17 cellular contexts compared by ENCODE assay signal in the genomic region with DNA sequence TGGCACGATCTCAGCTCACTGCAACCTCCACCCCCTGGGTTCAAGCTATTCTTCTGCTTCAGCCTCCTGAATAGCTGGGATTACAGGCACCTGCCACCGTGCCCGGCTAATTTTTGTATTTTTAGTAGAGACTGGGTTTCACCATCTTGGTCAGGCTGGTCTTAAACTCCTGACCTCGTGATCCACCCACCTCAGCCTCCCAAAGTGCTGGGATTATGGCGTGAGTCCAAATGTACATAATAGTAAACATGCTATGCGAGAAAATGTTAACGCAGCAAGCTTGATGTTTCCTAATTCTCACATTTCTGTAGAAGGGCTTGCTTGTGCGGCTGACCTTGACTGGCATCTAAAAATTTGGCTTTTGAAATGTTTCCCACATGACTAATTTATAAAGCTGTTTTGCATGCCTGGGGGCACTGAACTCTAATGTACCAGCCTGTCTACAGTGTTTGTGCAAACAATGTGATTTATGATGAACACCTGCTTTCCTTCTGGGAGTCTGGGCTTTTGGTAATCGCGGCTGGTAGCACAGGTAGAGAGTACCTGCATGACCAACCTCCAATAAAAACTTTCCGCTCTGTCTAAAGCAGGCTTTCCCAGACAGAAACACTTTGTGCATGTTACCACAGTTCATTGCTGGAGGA.
DNase-seq lines count a peak whose midpoint lies in the region; ATAC-seq, FAIRE-seq and TF ChIP-seq lines count a peak whose summit lies in the region.
"Had no signal": no experiment of that assay in that cellular context is flagged by ENCODE, and none has a peak within 500 bp of the region (broad histone marks: within the 10 kb centered on the region; RNA-seq: fewer than 3 reads in every experiment).

No MANE protein-coding gene starts in this region.

- FAIRE-seq in pancreas (lab: Jason Lieb, UNC) (no peak), GM12892 (lab: Jason Lieb, UNC) (no peak)
- FAIRE-seq: GM18507 had no signal

- H3K9me3 ChIP-seq in pancreas, result no peaks in the 10 kb centered on the region

- H3K4me3 ChIP-seq in epithelial cell of proximal tubule (ENCODE audit: low read depth, low read length), result no peak overlapping the region
- H3K4me3 ChIP-seq in pancreas, result no peak overlapping the region
- H3K4me3 ChIP-seq: spleen had no signal

- peak; percentile 14 for TF ChIP-seq RAD21 in Ishikawa (IDR thresholded peaks at IDR 0.05; ENCODE audit: low read depth)

- ATAC-seq in pancreas, result peak; percentile 90 to 96 (median 92)
- no peak for ATAC-seq in HG03520 (IDR thresholded peaks at IDR 0.05; ENCODE audit: unreplicated experiment)

- 17 to 23% methylated on average over 11 of the region's 11 CpGs for WGBS in pancreas, 2 donors

- DNase-seq in NCI-H510A (lab: John Stamatoyannopoulos, UW), result peak; percentile 44
- peak; percentile 53 for DNase-seq in epithelial cell of proximal tubule (ENCODE audit: low read depth)
- peak in 4 of 6 donors; percentile 23 to 59 (median 32) for DNase-seq in pancreas
- DNase-seq in GM12892 (ENCODE audit: insufficient read length), result no peak
- no peak for DNase-seq in cerebellar cortex (ENCODE audit: low spot score)
- DNase-seq: activated CD4-positive, alpha-beta T cell treated with anti-CD3 and anti-CD28 coated beads, Interleukin-2, amount 50 U/mL, for 48 hours; activated effector memory CD4-positive, alpha-beta T cell treated with Interleukin-2 at 50 U/mL for 16 hours; effector memory CD4-positive, alpha-beta T cell; GF-D8; HCEC 1CT; NCI-H1930; RPMI8226; spleen; T1000 had no signal

- intact Hi-C loops in pancreas (cut with DNase I), result no loop called here

- no peaks in the 10 kb centered on the region for H3K36me3 ChIP-seq in pancreas
- H3K36me3 ChIP-seq: spleen had no signal

- no peaks in the 10 kb centered on the region for H3K27me3 ChIP-seq in pancreas

- TF ChIP-seq POLR2A in GM12892 (IDR thresholded peaks at IDR 0.05; ENCODE audit: low read depth, low read length), result no peak

- TF ChIP-seq EP300 in Ishikawa (IDR thresholded peaks at IDR 0.05; ENCODE audit: borderline replicate concordance), result peak; percentile 99

- peak overlapping the region in 3 of 4 donors; percentile 27 to 70 (median 62) for H3K27ac ChIP-seq in pancreas
- H3K27ac ChIP-seq: spleen had no signal

- H3K4me1 ChIP-seq in pancreas, result peaks cover 0 to 12% (median 0%) of the 10 kb centered on the region in 3 donors
- H3K4me1 ChIP-seq: spleen had no signal

- TF ChIP-seq CTCF in epithelial cell of proximal tubule (conservative IDR thresholded peaks at IDR 0.05; ENCODE audit: low read depth, low read length) (no peak), pancreas (IDR thresholded peaks at IDR 0.05) (no peak)

TF ChIP-seq in Ishikawa, 13 proteins besides CTCF, POLR2A, EP300 and RAD21:
- TF ChIP-seq FOXM1 (IDR thresholded peaks at IDR 0.05; ENCODE audit: borderline replicate concordance, low read depth) (peak; percentile 99), ZBTB7A (IDR thresholded peaks at IDR 0.05; ENCODE audit: low read depth) (no peak), TEAD4 (IDR thresholded peaks at IDR 0.05) (peak; percentile 97), CREB1 (IDR thresholded peaks at IDR 0.05; ENCODE audit: low read depth) (no peak), EGR1 (IDR thresholded peaks at IDR 0.05) (peak; percentile 83), CEBPB (IDR thresholded peaks at IDR 0.05) (peak; percentile 89), TCF12 (IDR thresholded peaks at IDR 0.05; ENCODE audit: low read depth) (peak; percentile 100), NFIC (IDR thresholded peaks at IDR 0.05) (peak; percentile 94), TAF1 (IDR thresholded peaks at IDR 0.05; ENCODE audit: low read depth) (no peak), YY1 (IDR thresholded peaks at IDR 0.05; ENCODE audit: low read depth) (no peak)
- TF ChIP-seq, protein P1, sequence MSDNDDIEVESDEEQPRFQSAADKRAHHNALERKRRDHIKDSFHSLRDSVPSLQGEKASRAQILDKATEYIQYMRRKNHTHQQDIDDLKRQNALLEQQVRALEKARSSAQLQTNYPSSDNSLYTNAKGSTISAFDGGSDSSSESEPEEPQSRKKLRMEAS (IDR thresholded peaks at IDR 0.05), result peak; percentile 49; the same call in 1 of the 2 replicates
- TF ChIP-seq, protein P2, sequence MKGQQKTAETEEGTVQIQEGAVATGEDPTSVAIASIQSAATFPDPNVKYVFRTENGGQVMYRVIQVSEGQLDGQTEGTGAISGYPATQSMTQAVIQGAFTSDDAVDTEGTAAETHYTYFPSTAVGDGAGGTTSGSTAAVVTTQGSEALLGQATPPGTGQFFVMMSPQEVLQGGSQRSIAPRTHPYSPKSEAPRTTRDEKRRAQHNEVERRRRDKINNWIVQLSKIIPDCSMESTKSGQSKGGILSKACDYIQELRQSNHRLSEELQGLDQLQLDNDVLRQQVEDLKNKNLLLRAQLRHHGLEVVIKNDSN (IDR thresholded peaks at IDR 0.05), result peak; percentile 58
- TF ChIP-seq, protein P3, sequence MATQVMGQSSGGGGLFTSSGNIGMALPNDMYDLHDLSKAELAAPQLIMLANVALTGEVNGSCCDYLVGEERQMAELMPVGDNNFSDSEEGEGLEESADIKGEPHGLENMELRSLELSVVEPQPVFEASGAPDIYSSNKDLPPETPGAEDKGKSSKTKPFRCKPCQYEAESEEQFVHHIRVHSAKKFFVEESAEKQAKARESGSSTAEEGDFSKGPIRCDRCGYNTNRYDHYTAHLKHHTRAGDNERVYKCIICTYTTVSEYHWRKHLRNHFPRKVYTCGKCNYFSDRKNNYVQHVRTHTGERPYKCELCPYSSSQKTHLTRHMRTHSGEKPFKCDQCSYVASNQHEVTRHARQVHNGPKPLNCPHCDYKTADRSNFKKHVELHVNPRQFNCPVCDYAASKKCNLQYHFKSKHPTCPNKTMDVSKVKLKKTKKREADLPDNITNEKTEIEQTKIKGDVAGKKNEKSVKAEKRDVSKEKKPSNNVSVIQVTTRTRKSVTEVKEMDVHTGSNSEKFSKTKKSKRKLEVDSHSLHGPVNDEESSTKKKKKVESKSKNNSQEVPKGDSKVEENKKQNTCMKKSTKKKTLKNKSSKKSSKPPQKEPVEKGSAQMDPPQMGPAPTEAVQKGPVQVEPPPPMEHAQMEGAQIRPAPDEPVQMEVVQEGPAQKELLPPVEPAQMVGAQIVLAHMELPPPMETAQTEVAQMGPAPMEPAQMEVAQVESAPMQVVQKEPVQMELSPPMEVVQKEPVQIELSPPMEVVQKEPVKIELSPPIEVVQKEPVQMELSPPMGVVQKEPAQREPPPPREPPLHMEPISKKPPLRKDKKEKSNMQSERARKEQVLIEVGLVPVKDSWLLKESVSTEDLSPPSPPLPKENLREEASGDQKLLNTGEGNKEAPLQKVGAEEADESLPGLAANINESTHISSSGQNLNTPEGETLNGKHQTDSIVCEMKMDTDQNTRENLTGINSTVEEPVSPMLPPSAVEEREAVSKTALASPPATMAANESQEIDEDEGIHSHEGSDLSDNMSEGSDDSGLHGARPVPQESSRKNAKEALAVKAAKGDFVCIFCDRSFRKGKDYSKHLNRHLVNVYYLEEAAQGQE (IDR thresholded peaks at IDR 0.05; ENCODE audit: low read depth), result no peak

Comparison
In these comparisons a context has a peak if more than half of its experiments do, and no peak if none do; other contexts are left out.
1. DNase-seq: peak in NCI-H510A (single experiment), epithelial cell of proximal tubule (single experiment) and pancreas (4 of 6); none in GM12892 (single experiment) and cerebellar cortex (single experiment).